In genomic region chr11:119421941-119422504, GRCh38 we compare ENCODE assay signal across 8 cellular contexts. TPM values are rescaled to one million over a fixed set of nuclear protein-coding genes. Genes with fewer than 3 reads are reported as not detected.
DNase-seq lines count a peak whose midpoint lies in the region; ATAC-seq and TF ChIP-seq lines count a peak whose summit lies in the region.

No MANE protein-coding gene starts in this region.

- H3K27me3 ChIP-seq in neural progenitor cell: no peaks in the 10 kb centered on the region

- H3K9ac ChIP-seq in neural progenitor cell: no peak overlapping the region

- H3F3A ChIP-seq in neural progenitor cell (ENCODE audit: low read depth): peaks cover 14% of the 10 kb centered on the region

- peak overlapping the region; percentile 82 for H2AFZ ChIP-seq in neural progenitor cell (replicated peaks)

- H3K27me3 Mint-ChIP-seq in neural progenitor cell (ENCODE audit: insufficient read depth, low read depth): peaks cover 5% of the 10 kb centered on the region

- no peaks in the 10 kb centered on the region for H3K9me3 ChIP-seq in neural progenitor cell (ENCODE audit: low read depth)

- peak; percentile 51 for DNase-seq in Daoy (ENCODE audit: low read depth)
- peak; percentile 68 to 92 for DNase-seq in NCI-H526 (lab: John Stamatoyannopoulos, UW)
- no peak for DNase-seq in epithelial cell of proximal tubule (ENCODE audit: low read depth)
- DNase-seq in neural progenitor cell (ENCODE audit: low spot score): peak; percentile 74
- no peak for DNase-seq in NCI-H187 (lab: John Stamatoyannopoulos, UW)
- no peak for DNase-seq in DMS114 treated with DMSO at 0.1 percent for 48 hours (lab: John Stamatoyannopoulos, UW; ENCODE audit: unreplicated experiment)

- H3K9me3 Mint-ChIP-seq in neural progenitor cell: no peaks in the 10 kb centered on the region

- H3K79me2 ChIP-seq in neural progenitor cell (ENCODE audit: low read depth): peaks cover 29% of the 10 kb centered on the region

- H3K4me1 ChIP-seq in neural progenitor cell: peaks cover 16% of the 10 kb centered on the region

- TF ChIP-seq CTCF in epithelial cell of proximal tubule (conservative IDR thresholded peaks at IDR 0.05; ENCODE audit: low read depth, low read length) (no peak), neural progenitor cell (IDR thresholded peaks at IDR 0.05) (no peak)

- no peak overlapping the region for H3K27ac Mint-ChIP-seq in neural progenitor cell

- peaks cover 30% of the 10 kb centered on the region for H3K4me1 Mint-ChIP-seq in neural progenitor cell

- H3K36me3 ChIP-seq in neural progenitor cell: no peaks in the 10 kb centered on the region

- no peak for ATAC-seq in HG02763 (IDR thresholded peaks at IDR 0.05; ENCODE audit: unreplicated experiment)
- no peak for ATAC-seq in HG03039 (IDR thresholded peaks at IDR 0.05; ENCODE audit: unreplicated experiment)

- H3K4me2 ChIP-seq in neural progenitor cell: peak overlapping the region; percentile 92

- H4K20me1 ChIP-seq in neural progenitor cell (ENCODE audit: low read depth): peaks cover 26% of the 10 kb centered on the region

- no peak overlapping the region for H3K27ac ChIP-seq in neural progenitor cell

- H3K4me3 Mint-ChIP-seq in neural progenitor cell: peak overlapping the region; percentile 93

- peak overlapping the region; percentile 45 for H3K4me3 ChIP-seq in epithelial cell of proximal tubule (ENCODE audit: low read depth, low read length)
- peak overlapping the region; percentile 89 for H3K4me3 ChIP-seq in neural progenitor cell

- peaks cover 15% of the 10 kb centered on the region for H3K36me3 Mint-ChIP-seq in neural progenitor cell

RNA-seq across cellular contexts. Expression of gene THY1, which starts 0.9 kb away (rescaled TPM):
- 146 and 189 TPM in 2 replicates for total RNA-seq in Daoy (2014; rRNA removed; shearing (Covaris generic))
- total RNA-seq in epithelial cell of proximal tubule (6.4 and 9.0 TPM in 2 replicates), neural progenitor cell (ENCODE audit: low replicate concordance) (49.2 and 93.9 TPM in 2 replicates)

RNA-seq across cellular contexts. Expression of gene USP2, which starts 40.5 kb away (rescaled TPM):
- 0.27 and 0.51 TPM in 2 replicates for total RNA-seq in Daoy (2014; rRNA removed; shearing (Covaris generic))
- total RNA-seq in epithelial cell of proximal tubule: 0.63 and 1.1 TPM in 2 replicates
- 2.1 and 2.6 TPM in 2 replicates for total RNA-seq in neural progenitor cell (ENCODE audit: low replicate concordance)

Comparison
In these comparisons a context has a peak if more than half of its experiments do, and no peak if none do; other contexts are left out.
1. DNase-seq: peak in Daoy (single experiment), NCI-H526 (2 of 2) and neural progenitor cell (single experiment); none in epithelial cell of proximal tubule (single experiment), NCI-H187 (0 of 2) and DMS114 treated with DMSO at 0.1 percent for 48 hours (single experiment).